8 cellular contexts compared by ENCODE assay signal in genomic region chr2:28753043-28753683, GRCh38. TPM values are rescaled to one million over a fixed set of nuclear protein-coding genes. Genes with fewer than 3 reads are reported as not detected.
A peak's percentile ranks its signal among the peaks of the same experiment; 100 is the strongest.
DNase-seq lines count a peak whose midpoint lies in the region; ATAC-seq and TF ChIP-seq lines count a peak whose summit lies in the region.

No MANE protein-coding gene starts in this region.

- peak overlapping the region; percentile 97 for H3K4me3 Mint-ChIP-seq in WTC11
- peak overlapping the region; percentile 98 for H3K4me3 Mint-ChIP-seq in stimulated activated memory B cell treated with anti-CD40 and anti-IgM and Interleukin-4, amounts not matched to agents 10 μg/mL and 1 μg/mL and 100 μg/mL, for 72 hours

- H3K27me3 Mint-ChIP-seq in WTC11 (ENCODE audit: low read depth): no peaks in the 10 kb centered on the region
- no peaks in the 10 kb centered on the region for H3K27me3 Mint-ChIP-seq in stimulated activated memory B cell treated with anti-CD40 and anti-IgM and Interleukin-4, amounts not matched to agents 10 μg/mL and 1 μg/mL and 100 μg/mL, for 72 hours

- H3K4me1 Mint-ChIP-seq in WTC11: peaks cover 45% of the 10 kb centered on the region
- peaks cover 66% of the 10 kb centered on the region for H3K4me1 Mint-ChIP-seq in stimulated activated memory B cell treated with anti-CD40 and anti-IgM and Interleukin-4, amounts not matched to agents 10 μg/mL and 1 μg/mL and 100 μg/mL, for 72 hours

- TF ChIP-seq CTCF in WTC11 (IDR thresholded peaks at IDR 0.05): no peak

- H3K27ac Mint-ChIP-seq in WTC11: peak overlapping the region; percentile 94
- peak overlapping the region; percentile 97 for H3K27ac Mint-ChIP-seq in stimulated activated memory B cell treated with anti-CD40 and anti-IgM and Interleukin-4, amounts not matched to agents 10 μg/mL and 1 μg/mL and 100 μg/mL, for 72 hours

- no peaks in the 10 kb centered on the region for H3K9me3 Mint-ChIP-seq in WTC11
- no peaks in the 10 kb centered on the region for H3K9me3 Mint-ChIP-seq in stimulated activated memory B cell treated with anti-CD40 and anti-IgM and Interleukin-4, amounts not matched to agents 10 μg/mL and 1 μg/mL and 100 μg/mL, for 72 hours

- ATAC-seq in WTC11 (no peak), HG03432 (IDR thresholded peaks at IDR 0.05; ENCODE audit: unreplicated experiment) (no peak), GM18520 (IDR thresholded peaks at IDR 0.05; ENCODE audit: unreplicated experiment) (no peak)
- no peak for ATAC-seq in stimulated activated memory B cell treated with anti-CD40 and anti-IgM and Interleukin-4, amounts not matched to agents 10 μg/mL and 1 μg/mL and 100 μg/mL, for 72 hours

- peak; percentile 60 for DNase-seq in GM03348 (ENCODE audit: low spot score)
- DNase-seq in NCI-H1417 (lab: John Stamatoyannopoulos, UW): peak; percentile 60 to 83 (median 60)
- no peak for DNase-seq in WTC11 (ENCODE audit: low spot score)
- peak; percentile 85 for DNase-seq in dermis blood vessel endothelial cell
- peak; percentile 68 to 83 for DNase-seq in lung microvascular endothelial cell (ENCODE audit: low read depth in 2 of 2)

- POLR2A ChIA-PET in WTC11 (lab: Charles Lee): no interaction called here

- peaks cover 4% of the 10 kb centered on the region; the same call in 1 of the 2 replicates for H3K36me3 Mint-ChIP-seq in WTC11
- H3K36me3 Mint-ChIP-seq in stimulated activated memory B cell treated with anti-CD40 and anti-IgM and Interleukin-4, amounts not matched to agents 10 μg/mL and 1 μg/mL and 100 μg/mL, for 72 hours: peaks cover 11% of the 10 kb centered on the region

- CTCF ChIA-PET in WTC11 (lab: Charles Lee): interaction anchor here (3.7 kb wide), 1 partner anchor 159 kb away, joined by 27 read pairs; no protein-coding TSS in a partner anchor

TF ChIP-seq in WTC11, 78 proteins besides CTCF, POLR2A, EP300 and RAD21:
- TF ChIP-seq JAZF1 (CRISPR knock-in tag; IDR thresholded peaks at IDR 0.05) (no peak), JUN (CRISPR knock-in tag; IDR thresholded peaks at IDR 0.05) (no peak)
TF ChIP-seq in WTC11: peak in this region for 0.

RNA-seq across cellular contexts. Expression of gene PPP1CB, which starts 1.5 kb away (rescaled TPM):
- 122 to 133 TPM (median 124 TPM) in 3 replicates for total RNA-seq in WTC11 (2021)
- 126 and 143 TPM in 2 replicates for total RNA-seq in dermis blood vessel endothelial cell
- total RNA-seq in lung microvascular endothelial cell: 81.7 and 87.7 TPM in 2 replicates

RNA-seq across cellular contexts. Expression of gene SPDYA, which starts 57.5 kb away (rescaled TPM):
- total RNA-seq in WTC11 (2021) (0.30 to 0.61 TPM (median 0.46 TPM) in 3 replicates), dermis blood vessel endothelial cell (0.34 and 0.56 TPM in 2 replicates), lung microvascular endothelial cell (0.20 and 0.22 TPM in 2 replicates)
